23 cellular contexts compared by ENCODE assay signal in the genomic region with DNA sequence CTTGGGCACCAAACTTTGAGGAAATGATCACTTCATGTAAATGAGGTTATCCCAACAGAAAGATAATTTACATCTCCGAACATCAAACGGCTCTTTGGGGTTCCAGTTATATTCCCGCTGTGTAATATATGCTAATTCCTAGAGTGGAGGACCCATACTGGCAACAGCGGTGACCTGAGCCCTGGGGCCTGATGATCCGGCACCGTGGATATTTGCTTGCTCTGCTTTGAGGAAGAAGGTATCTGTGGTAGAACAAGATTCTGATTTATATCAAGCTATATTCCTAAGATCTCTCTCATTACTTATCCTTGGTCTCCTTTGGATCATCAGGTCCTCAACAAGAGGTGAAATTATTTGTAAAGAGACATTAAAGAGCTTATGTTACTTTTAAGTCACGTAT. TPM values are rescaled to one million over a fixed set of nuclear protein-coding genes. Genes with fewer than 3 reads are reported as not detected.
DNase-seq lines count a peak whose midpoint lies in the region; ATAC-seq and TF ChIP-seq lines count a peak whose summit lies in the region.
"Had no signal": no experiment of that assay in that cellular context is flagged by ENCODE, and none has a peak within 500 bp of the region (broad histone marks: within the 10 kb centered on the region; RNA-seq: fewer than 3 reads in every experiment).

No MANE protein-coding gene starts in this region.

- H3K27me3 Mint-ChIP-seq in activated CD8-positive, alpha-beta T cell treated with anti-CD3 and anti-CD28 coated beads for 36 hours: no peaks in the 10 kb centered on the region
- H3K27me3 Mint-ChIP-seq in activated CD8-positive, alpha-beta T cell treated with anti-CD3 and anti-CD28 coated beads, Interleukin-2, amount 10 ng/mL, durations not matched to agents 7 days and 5 days (ENCODE audit: low read depth): no peaks in the 10 kb centered on the region
- no peaks in the 10 kb centered on the region for H3K27me3 Mint-ChIP-seq in memory B cell

- H3K4me2 ChIP-seq in Karpas-422 (ENCODE audit: low read depth, low read length, poor library complexity, severe bottlenecking): peak overlapping the region; percentile 13

- WGBS in esophagus squamous epithelium, 2 donors: 88 to 89% methylated on average over 7 of the region's 7 CpGs

- no peaks in the 10 kb centered on the region for H3K9me3 ChIP-seq in Karpas-422 (ENCODE audit: low read length)
- no peaks in the 10 kb centered on the region for H3K9me3 ChIP-seq in esophagus squamous epithelium
- H3K9me3 ChIP-seq: BE2C, SJSA1 had no signal

- no peak overlapping the region for H3K9ac ChIP-seq in Karpas-422 (ENCODE audit: low read length)

- H3K9me3 Mint-ChIP-seq in activated CD8-positive, alpha-beta T cell treated with anti-CD3 and anti-CD28 coated beads for 36 hours: no peaks in the 10 kb centered on the region
- H3K9me3 Mint-ChIP-seq in activated CD8-positive, alpha-beta T cell treated with anti-CD3 and anti-CD28 coated beads, Interleukin-2, amount 10 ng/mL, durations not matched to agents 7 days and 5 days (ENCODE audit: insufficient read depth): no peaks in the 10 kb centered on the region
- H3K9me3 Mint-ChIP-seq in memory B cell: peaks cover 1% of the 10 kb centered on the region
- H3K9me3 Mint-ChIP-seq: CD14-positive monocyte; CD8-positive, alpha-beta memory T cell had no signal

- H3K36me3 Mint-ChIP-seq in activated CD8-positive, alpha-beta T cell treated with anti-CD3 and anti-CD28 coated beads for 36 hours (ENCODE audit: low read depth): no peaks in the 10 kb centered on the region
- peaks cover 2% of the 10 kb centered on the region for H3K36me3 Mint-ChIP-seq in activated CD8-positive, alpha-beta T cell treated with anti-CD3 and anti-CD28 coated beads, Interleukin-2, amount 10 ng/mL, durations not matched to agents 7 days and 5 days (ENCODE audit: low read depth)
- no peaks in the 10 kb centered on the region for H3K36me3 Mint-ChIP-seq in memory B cell
- H3K36me3 Mint-ChIP-seq: CD14-positive monocyte; CD8-positive, alpha-beta memory T cell had no signal

- DNase-seq in activated CD8-positive, alpha-beta T cell treated with anti-CD3 and anti-CD28 coated beads for 36 hours: no peak
- no peak for DNase-seq in activated CD8-positive, alpha-beta T cell treated with anti-CD3 and anti-CD28 coated beads, Interleukin-2, amount 10 ng/mL, durations not matched to agents 7 days and 5 days
- DNase-seq in GM12864 (ENCODE audit: low read depth) (no peak), Karpas-422 (no peak), memory B cell (ENCODE audit: low spot score in 2 of 2) (no peak), esophagus squamous epithelium (lab: John Stamatoyannopoulos, UW) (no peak), posterior vena cava (ENCODE audit: low spot score) (no peak)
- DNase-seq: 8988T; ACHN; BE2C; CD8-positive, alpha-beta memory T cell; DMS153; IMR-90; KG1; MM.1S; NCI-H2029; NCI-H446; NCI-H524 treated with DMSO at 0.1 percent for 48 hours; NCI-H774 had no signal

- H3K9me2 ChIP-seq in Karpas-422 (replicated peaks; ENCODE audit: insufficient read depth, low read length): no peaks in the 10 kb centered on the region

- H3K79me2 ChIP-seq in Karpas-422 (ENCODE audit: low read length): no peaks in the 10 kb centered on the region

- CTCF ChIA-PET in activated CD8-positive, alpha-beta T cell treated with anti-CD3 and anti-CD28 coated beads for 36 hours (lab: Charles Lee): interaction anchor here (0.9 to 2.0 kb wide), 4 partner anchors 9 to 199 kb away, joined by 3 to 5 read pairs (median 3); no protein-coding TSS in a partner anchor
- CTCF ChIA-PET in activated CD8-positive, alpha-beta T cell treated with anti-CD3 and anti-CD28 coated beads, Interleukin-2, amount 10 ng/mL, durations not matched to agents 7 days and 5 days (lab: Charles Lee): no interaction called here

- H3K27me3 ChIP-seq in Karpas-422 (ENCODE audit: low read length): no peaks in the 10 kb centered on the region
- no peaks in the 10 kb centered on the region for H3K27me3 ChIP-seq in esophagus squamous epithelium
- H3K27me3 ChIP-seq: BE2C, SJSA1 had no signal

- H4K20me1 ChIP-seq in Karpas-422 (ENCODE audit: insufficient read depth, low read depth, low read length): no peaks in the 10 kb centered on the region

- peaks cover 33% of the 10 kb centered on the region for H3K4me1 Mint-ChIP-seq in activated CD8-positive, alpha-beta T cell treated with anti-CD3 and anti-CD28 coated beads for 36 hours (ENCODE audit: low read depth)
- H3K4me1 Mint-ChIP-seq in activated CD8-positive, alpha-beta T cell treated with anti-CD3 and anti-CD28 coated beads, Interleukin-2, amount 10 ng/mL, durations not matched to agents 7 days and 5 days (ENCODE audit: low read depth): peaks cover 3% of the 10 kb centered on the region
- H3K4me1 Mint-ChIP-seq in memory B cell: peaks cover 7% of the 10 kb centered on the region
- H3K4me1 Mint-ChIP-seq: CD14-positive monocyte; CD8-positive, alpha-beta memory T cell had no signal

- H3K4me3 Mint-ChIP-seq in activated CD8-positive, alpha-beta T cell treated with anti-CD3 and anti-CD28 coated beads for 36 hours: peak overlapping the region; percentile 65
- H3K4me3 Mint-ChIP-seq in activated CD8-positive, alpha-beta T cell treated with anti-CD3 and anti-CD28 coated beads, Interleukin-2, amount 10 ng/mL, durations not matched to agents 7 days and 5 days: no peak overlapping the region
- peak overlapping the region; percentile 59 for H3K4me3 Mint-ChIP-seq in memory B cell
- H3K4me3 Mint-ChIP-seq: CD14-positive monocyte; CD8-positive, alpha-beta memory T cell had no signal

- no peak for ATAC-seq in activated CD8-positive, alpha-beta T cell treated with anti-CD3 and anti-CD28 coated beads for 36 hours
- no peak for ATAC-seq in activated CD8-positive, alpha-beta T cell treated with anti-CD3 and anti-CD28 coated beads, Interleukin-2, amount 10 ng/mL, durations not matched to agents 7 days and 5 days
- no peak for ATAC-seq in memory B cell (ENCODE audit: low read depth)
- ATAC-seq: HCT116, Right ventricle myocardium inferior had no signal

- POLR2A ChIA-PET in activated CD8-positive, alpha-beta T cell treated with anti-CD3 and anti-CD28 coated beads for 36 hours (lab: Charles Lee): interaction anchor here (1.0 to 3.4 kb wide), 8 partner anchors 9 to 37 kb away, joined by 3 to 18 read pairs (median 4); no protein-coding TSS in a partner anchor
- POLR2A ChIA-PET in activated CD8-positive, alpha-beta T cell treated with anti-CD3 and anti-CD28 coated beads, Interleukin-2, amount 10 ng/mL, durations not matched to agents 7 days and 5 days (lab: Charles Lee): no interaction called here

- H3K27ac ChIP-seq in Karpas-422 (ENCODE audit: low read length) (no peak overlapping the region), esophagus squamous epithelium (no peak overlapping the region)
- H3K27ac ChIP-seq: SJSA1 had no signal

- H3K4me1 ChIP-seq in Karpas-422 (ENCODE audit: low read length) (no peaks in the 10 kb centered on the region), esophagus squamous epithelium (no peaks in the 10 kb centered on the region)
- H3K4me1 ChIP-seq: BE2C, SJSA1 had no signal

- H3K4me3 ChIP-seq in GM12864 (ENCODE audit: low read depth, low read length) (peak overlapping the region; percentile 22; the same call in 1 of the 2 replicates), Karpas-422 (ENCODE audit: low read length) (no peak overlapping the region), esophagus squamous epithelium (no peak overlapping the region)
- H3K4me3 ChIP-seq: SJSA1 had no signal

- peak overlapping the region; percentile 60 for H2AFZ ChIP-seq in Karpas-422 (ENCODE audit: low read length)

- no peak for TF ChIP-seq POLR2A in esophagus squamous epithelium (IDR thresholded peaks at IDR 0.05)

- H3K36me3 ChIP-seq in Karpas-422 (ENCODE audit: insufficient read depth, low read length): no peaks in the 10 kb centered on the region
- no peaks in the 10 kb centered on the region for H3K36me3 ChIP-seq in esophagus squamous epithelium
- H3K36me3 ChIP-seq: BE2C, SJSA1 had no signal

- TF ChIP-seq CTCF in activated CD8-positive, alpha-beta T cell treated with anti-CD3 and anti-CD28 coated beads for 36 hours (IDR thresholded peaks at IDR 0.05): no peak
- TF ChIP-seq CTCF in GM12864 (IDR thresholded peaks at IDR 0.05; ENCODE audit: low read depth, low read length, missing control alignments) (no peak), esophagus squamous epithelium (IDR thresholded peaks at IDR 0.05) (no peak)

- intact Hi-C loops in activated CD8-positive, alpha-beta T cell treated with anti-CD3 and anti-CD28 coated beads for 36 hours (cut with micrococcal nuclease): no loop called here
- intact Hi-C loops in esophagus squamous epithelium (cut with DNase I): no loop called here
- intact Hi-C loops in posterior vena cava (cut with DNase I): no loop called here

- peak overlapping the region; percentile 66 for H3K27ac Mint-ChIP-seq in activated CD8-positive, alpha-beta T cell treated with anti-CD3 and anti-CD28 coated beads for 36 hours
- no peak overlapping the region for H3K27ac Mint-ChIP-seq in activated CD8-positive, alpha-beta T cell treated with anti-CD3 and anti-CD28 coated beads, Interleukin-2, amount 10 ng/mL, durations not matched to agents 7 days and 5 days
- no peak overlapping the region for H3K27ac Mint-ChIP-seq in memory B cell
- H3K27ac Mint-ChIP-seq: CD14-positive monocyte; CD8-positive, alpha-beta memory T cell had no signal

RNA-seq across cellular contexts. Expression of a gene that starts 56.9 kb away (rescaled TPM):
- 10 to 100 TPM; 67.1 to 71.0 TPM for total RNA-seq in activated CD8-positive, alpha-beta T cell treated with anti-CD3 and anti-CD28 coated beads for 36 hours
- total RNA-seq in activated CD8-positive, alpha-beta T cell treated with anti-CD3 and anti-CD28 coated beads, Interleukin-2, amount 10 ng/mL, durations not matched to agents 7 days and 5 days: 10 to 100 TPM; 42.7 to 44.5 TPM
- 40.0 and 47.9 TPM in 2 replicates for total RNA-seq in Karpas-422 (2014; rRNA removed; shearing (Covaris generic); ENCODE audit: low replicate concordance)
- total RNA-seq in esophagus squamous epithelium: 10 to 100 TPM; 12.5 to 30.5 (median 28.1) TPM
- 10 to 100 TPM; 17.0 to 23.7 TPM for total RNA-seq in posterior vena cava
